ENCODE assay signal across 7 cellular contexts in genomic region chr16:27401768-27402568, GRCh38.
DNase-seq lines count a peak whose midpoint lies in the region; ATAC-seq and TF ChIP-seq lines count a peak whose summit lies in the region.

IL21R (plus strand) TSS chr16:27402174; CDS start chr16:27430072, 27,898 bp downstream.

- H3K4me3 ChIP-seq in fibroblast of pulmonary artery (replicated peaks; ENCODE audit: low read depth, low read length) = no peak within 1 kb of the TSS

- ATAC-seq in GM18861 (IDR thresholded peaks at IDR 0.05; ENCODE audit: unreplicated experiment) (peak; percentile 41), HG02884 (IDR thresholded peaks at IDR 0.05; ENCODE audit: unreplicated experiment) (peak; percentile 58)

- TF ChIP-seq CTCF in fibroblast of pulmonary artery (IDR thresholded peaks at IDR 0.05; ENCODE audit: low read length, missing control alignments) = no peak

- peak; percentile 51 for DNase-seq in NCI-H69 (lab: John Stamatoyannopoulos, UW)
- peak; percentile 87 for DNase-seq in activated CD8-positive, alpha-beta memory T cell treated with anti-CD3 and anti-CD28 coated beads, Interleukin-2, amount 50 U/mL, for 1 hour (ENCODE audit: extremely low read depth)
- peak; percentile 45 for DNase-seq in fibroblast of pulmonary artery (ENCODE audit: low read depth)
- peak; percentile 66 to 81 for DNase-seq in stimulated activated CD4-positive, alpha-beta T cell treated with anti-CD3 and anti-CD28 coated beads, Interleukin-12 subunit alpha, Interleukin-12 subunit beta, amount 100 ng/mL, for 24 hours (ENCODE audit: low read depth in 2 of 2)
- no peak for DNase-seq in NCI-H2107 treated with DMSO at 0.1 percent for 48 hours (lab: John Stamatoyannopoulos, UW; ENCODE audit: unreplicated experiment)
